Comparison of ENCODE assay signal across 21 cellular contexts in genomic region chr5:157497875-157498611, GRCh38. TPM values are rescaled to one million over a fixed set of nuclear protein-coding genes. Genes with fewer than 3 reads are reported as not detected.
DNase-seq lines count a peak whose midpoint lies in the region; ATAC-seq and TF ChIP-seq lines count a peak whose summit lies in the region.
"Had no signal": no experiment of that assay in that cellular context is flagged by ENCODE, and none has a peak within 500 bp of the region (broad histone marks: within the 10 kb centered on the region; RNA-seq: fewer than 3 reads in every experiment).

No MANE protein-coding gene starts in this region.

- H2BK120ac ChIP-seq in neuronal stem cell (ENCODE audit: low read depth, low read length): no peak overlapping the region

- H3K4me2 ChIP-seq in SK-N-SH (no peak overlapping the region), neuronal stem cell (ENCODE audit: insufficient read depth, low read length, poor library complexity, severe bottlenecking) (no peak overlapping the region)

- peaks cover 43% of the 10 kb centered on the region for H3K79me2 ChIP-seq in SK-N-SH (ENCODE audit: insufficient read depth)

- peak overlapping the region; percentile 5 to 89 (median 52) for H3K27ac Mint-ChIP-seq in IgD-negative memory B cell
- H3K27ac Mint-ChIP-seq: CD4-positive, alpha-beta T cell; H9 had no signal

- H3K79me1 ChIP-seq in neuronal stem cell (ENCODE audit: low read depth, low read length): no peaks in the 10 kb centered on the region

- no peak for TF ChIP-seq RAD21 in SK-N-SH (IDR thresholded peaks at IDR 0.05; ENCODE audit: low read length)

- no peaks in the 10 kb centered on the region for H3K9me2 ChIP-seq in SK-N-SH

- H3K9me3 ChIP-seq in SK-N-SH (no peaks in the 10 kb centered on the region), neuronal stem cell (replicated peaks in 1 of 2; ENCODE audit: control insufficient read depth in 2 of 2, insufficient read depth in 1 of 2, low read depth in 1 of 2, low read length in 2 of 2) (no peaks in the 10 kb centered on the region)
- H3K9me3 ChIP-seq: tibial artery had no signal

- H3K4me1 ChIP-seq in SK-N-SH (ENCODE audit: control insufficient read depth in 1 of 2, insufficient read depth in 2 of 2, low read depth in 1 of 2, low read length in 1 of 2): peaks cover 0 to 14% of the 10 kb centered on the region in 2 experiments; a peak in 1 of 4 replicates
- peaks cover 0 to 7% of the 10 kb centered on the region in 2 donors for H3K4me1 ChIP-seq in neuronal stem cell (ENCODE audit: control insufficient read depth in 2 of 2, insufficient read depth in 1 of 2, low read depth in 1 of 2, low read length in 2 of 2)

- no peak overlapping the region for H4K91ac ChIP-seq in neuronal stem cell (ENCODE audit: low read depth, low read length, poor library complexity)

- H3K36me3 Mint-ChIP-seq in IgD-negative memory B cell: peaks cover 23% of the 10 kb centered on the region

- no peak overlapping the region for H2BK5ac ChIP-seq in neuronal stem cell (ENCODE audit: low read length)

- H3K27me3 ChIP-seq in SK-N-SH (ENCODE audit: insufficient read depth): no peaks in the 10 kb centered on the region
- no peaks in the 10 kb centered on the region for H3K27me3 ChIP-seq in neuronal stem cell (ENCODE audit: control insufficient read depth in 3 of 3, insufficient read depth in 3 of 3, low read depth in 1 of 3, low read length in 3 of 3)
- H3K27me3 ChIP-seq: tibial artery had no signal

- H3K4me3 ChIP-seq in SK-N-SH (ENCODE audit: low read depth in 2 of 2, low read length in 1 of 2) (no peak overlapping the region), neuronal stem cell (ENCODE audit: low read length in 2 of 2) (no peak overlapping the region)
- H3K4me3 ChIP-seq: tibial artery had no signal

- H3K18ac ChIP-seq in neuronal stem cell (ENCODE audit: low read length): peak overlapping the region; percentile 70

- no peak; the same call in 2 of the 3 replicates for ATAC-seq in SK-N-SH treated with all-trans-retinoic acid at 6 μM for 48 hours
- ATAC-seq: left colon, T-helper 17 cell had no signal

- peaks cover 11% of the 10 kb centered on the region for H3F3A ChIP-seq in SK-N-SH (replicated peaks; ENCODE audit: insufficient read depth)

- H3K36me3 ChIP-seq in SK-N-SH (replicated peaks in 1 of 2; ENCODE audit: control insufficient read depth in 1 of 2, insufficient read depth in 2 of 2, low read length in 1 of 2) (peaks cover 36 to 83% of the 10 kb centered on the region in 2 experiments), neuronal stem cell (replicated peaks in 1 of 2; ENCODE audit: control insufficient read depth in 2 of 2, insufficient read depth in 2 of 2, low read length in 2 of 2) (peaks cover 0 to 6% of the 10 kb centered on the region in 2 donors)

- no peak for TF ChIP-seq EP300 in SK-N-SH (IDR thresholded peaks at IDR 0.05; ENCODE audit: borderline replicate concordance in 1 of 2, low read depth in 1 of 2, low read length in 1 of 2)

- H4K8ac ChIP-seq in neuronal stem cell (ENCODE audit: low read depth, low read length): no peak overlapping the region

- 79% methylated on average over 3 of the region's 10 CpGs for WGBS in SK-N-SH (ENCODE audit: low lambda C conversion rate)
- no CpG with 5 or more reads among the region's 10 CpGs for WGBS in neuronal stem cell (ENCODE audit: extremely low coverage in 2 of 2, insufficient read length in 2 of 2, insufficient replicate concordance in 1 of 2), 2 donors

- DNase-seq in SK-N-SH (peak; percentile 29), NCI-H69 (lab: John Stamatoyannopoulos, UW) (peak; percentile 94), neuronal stem cell (ENCODE audit: low spot score) (no peak), SHP77 treated with DMSO at 0.1 percent for 48 hours (lab: John Stamatoyannopoulos, UW) (no peak), mesenteric fat pad (ENCODE audit: low spot score) (no peak), NCI-H2107 (lab: John Stamatoyannopoulos, UW) (no peak)
- DNase-seq: activated CD4-positive, alpha-beta T cell treated with anti-CD3 and anti-CD28 coated beads, Interleukin-2, amount 50 U/mL, for 1 hour; activated CD8-positive, alpha-beta memory T cell treated with anti-CD3 and anti-CD28 coated beads, Interleukin-2, amount 50 U/mL, for 4 hours; activated effector memory CD4-positive, alpha-beta T cell treated with anti-CD3 and anti-CD28 coated beads, Interleukin-2, amount 50 U/mL, for 16 hours; CD4-positive, alpha-beta T cell; cortex of kidney; H9; left colon; NCI-H510A; posterior cingulate gyrus; T-helper 17 cell; tibial artery had no signal

- POLR2A ChIA-PET in SK-N-SH (lab: Yijun Ruan, JAX): no interaction called here

- no peak overlapping the region for H2BK15ac ChIP-seq in neuronal stem cell (ENCODE audit: low read length)

- TF ChIP-seq CTCF in SK-N-SH (IDR thresholded peaks at IDR 0.05): no peak

- H2AK5ac ChIP-seq in neuronal stem cell (ENCODE audit: low read depth, low read length): peak overlapping the region; percentile 53

- CTCF ChIA-PET in SK-N-SH (lab: Yijun Ruan, JAX): interaction anchor here (1.3 kb wide), 1 partner anchor 21 kb away, joined by 5 read pairs; no protein-coding TSS in a partner anchor

- H3K4me3 Mint-ChIP-seq in IgD-negative memory B cell: no peak overlapping the region
- H3K4me3 Mint-ChIP-seq: CD4-positive, alpha-beta T cell; H9; T-helper 17 cell had no signal

- H3K27ac ChIP-seq in SK-N-SH (ENCODE audit: low read depth in 2 of 2, low read length in 1 of 2): no peak overlapping the region
- H3K27ac ChIP-seq in neuronal stem cell (replicated peaks; ENCODE audit: low read length): no peak overlapping the region
- H3K27ac ChIP-seq: tibial artery had no signal

- H3K23ac ChIP-seq in neuronal stem cell (ENCODE audit: low read depth, low read length, poor library complexity): peak overlapping the region; percentile 83

- peaks cover 28 to 59% (median 40%) of the 10 kb centered on the region in 3 donors for H3K4me1 Mint-ChIP-seq in IgD-negative memory B cell
- H3K4me1 Mint-ChIP-seq: H9 had no signal

- H4K20me1 ChIP-seq in SK-N-SH (ENCODE audit: insufficient read depth): no peaks in the 10 kb centered on the region; the same call in 1 of the 2 replicates

- peak overlapping the region; percentile 47 for H3K14ac ChIP-seq in neuronal stem cell (ENCODE audit: low read length)

- H3K9me3 Mint-ChIP-seq in IgD-negative memory B cell: peaks cover 0 to 4% (median 0%) of the 10 kb centered on the region in 3 donors
- H3K9me3 Mint-ChIP-seq: CD4-positive, alpha-beta T cell; H9 had no signal

- no peak overlapping the region for H2BK12ac ChIP-seq in neuronal stem cell (ENCODE audit: low read length)

- H2AFZ ChIP-seq in SK-N-SH (ENCODE audit: low read depth) (no peak overlapping the region), neuronal stem cell (ENCODE audit: low read length) (no peak overlapping the region)

- no peaks in the 10 kb centered on the region for H3K27me3 Mint-ChIP-seq in IgD-negative memory B cell
- H3K27me3 Mint-ChIP-seq: CD4-positive, alpha-beta T cell; T-helper 17 cell had no signal

- no peak overlapping the region for H3K4ac ChIP-seq in neuronal stem cell (ENCODE audit: low read length)

- H3K9ac ChIP-seq in SK-N-SH (no peak overlapping the region), neuronal stem cell (ENCODE audit: low read depth, low read length, poor library complexity) (peak overlapping the region; percentile 36)

TF ChIP-seq in SK-N-SH, 30 proteins besides CTCF, POLR2A, EP300 and RAD21 (continues in another document):
- TF ChIP-seq PBX3 (IDR thresholded peaks at IDR 0.05) (no peak), USF1 (IDR thresholded peaks at IDR 0.05; ENCODE audit: borderline replicate concordance, low read depth) (no peak), TEAD4 (IDR thresholded peaks at IDR 0.05; ENCODE audit: borderline replicate concordance, insufficient read depth) (no peak), GABPA (IDR thresholded peaks at IDR 0.05; ENCODE audit: low read depth) (no peak)

TF ChIP-seq in SK-N-SH treated with all-trans-retinoic acid at 6 μM for 48 hours, 23 proteins besides CTCF, POLR2A, EP300 and RAD21:
- TF ChIP-seq ZC3H10 (CRISPR knock-in tag; IDR thresholded peaks at IDR 0.05) (no peak), POU6F1 (CRISPR knock-in tag; IDR thresholded peaks at IDR 0.05; ENCODE audit: borderline replicate concordance, low read depth) (no peak)

RNA-seq across cellular contexts. Expression of gene NIPAL4, which starts 38.0 kb away (rescaled TPM):
- polyA plus RNA-seq in SK-N-SH (2012; rRNA removed): 2.3 and 2.6 TPM in 2 replicates
- polyA plus RNA-seq in SK-N-SH (2012; cell fraction: cytosol; rRNA removed): 2.3 and 2.8 TPM in 2 replicates
- 2.6 and 4.7 TPM in 2 replicates for polyA plus RNA-seq in SK-N-SH (2012; cell fraction: nucleus; rRNA removed)
- 2.2 TPM for polyA plus RNA-seq in IgD-negative memory B cell
- polyA plus RNA-seq in neuronal stem cell (2013, experiment 1 of 2): 0.15 TPM
- polyA plus RNA-seq in neuronal stem cell (2013, experiment 2 of 2): 0.14 TPM
- total RNA-seq in mesenteric fat pad: not detected
- total RNA-seq: H9, OCI-LY7 had no signal
- polyA plus RNA-seq: neural cell had no signal

Comparison
In these comparisons a context has a peak if more than half of its experiments do, and no peak if none do; other contexts are left out.
1. DNase-seq: peak in SK-N-SH (single experiment) and NCI-H69 (single experiment); none in neuronal stem cell (single experiment), SHP77 treated with DMSO at 0.1 percent for 48 hours (single experiment), mesenteric fat pad (single experiment) and NCI-H2107 (single experiment).